Comparison of ENCODE assay signal across 1 cellular context in genomic region chr17:27245230-27245696, GRCh38.
TF ChIP-seq lines count a peak whose summit lies in the region.

No MANE protein-coding gene starts in this region.

TF ChIP-seq in HepG2, 621 proteins besides CTCF, POLR2A, EP300 and RAD21 (continued from another document and continues in another):
- no peak for TF ChIP-seq BCL3 (CRISPR knock-in tag; IDR thresholded peaks at IDR 0.05)
- peak; percentile 79; the same call in 1 of the 2 replicates for TF ChIP-seq KDM3A (CRISPR knock-in tag; IDR thresholded peaks at IDR 0.05; ENCODE audit: low read depth)
- no peak for TF ChIP-seq SKI (IDR thresholded peaks at IDR 0.05; ENCODE audit: partially characterized antibody)
- no peak for TF ChIP-seq BORCS8-MEF2B (CRISPR knock-in tag; IDR thresholded peaks at IDR 0.05)
- no peak for TF ChIP-seq NFAT5 (CRISPR knock-in tag; IDR thresholded peaks at IDR 0.05)
- no peak for TF ChIP-seq ZNF30 (CRISPR knock-in tag; IDR thresholded peaks at IDR 0.05)
- TF ChIP-seq NFKBIZ (CRISPR knock-in tag; IDR thresholded peaks at IDR 0.05): no peak
- TF ChIP-seq AGO1 (IDR thresholded peaks at IDR 0.05; ENCODE audit: low read depth, low read length, poor library complexity, severe bottlenecking): no peak
- TF ChIP-seq ESRRA (CRISPR knock-in tag; IDR thresholded peaks at IDR 0.05; ENCODE audit: low read depth): no peak
- no peak for TF ChIP-seq BRCA1 (CRISPR knock-in tag; IDR thresholded peaks at IDR 0.05)
- no peak for TF ChIP-seq RFX3 (CRISPR knock-in tag; IDR thresholded peaks at IDR 0.05)
- no peak for TF ChIP-seq NFE2 (CRISPR knock-in tag; IDR thresholded peaks at IDR 0.05)
- no peak for TF ChIP-seq TFDP1 (CRISPR knock-in tag; IDR thresholded peaks at IDR 0.05; ENCODE audit: borderline replicate concordance)
- TF ChIP-seq GRHL1 (CRISPR knock-in tag; conservative IDR thresholded peaks at IDR 0.05): no peak
- TF ChIP-seq STAT6 (CRISPR knock-in tag; IDR thresholded peaks at IDR 0.05; ENCODE audit: borderline replicate concordance): no peak
- TF ChIP-seq ARHGAP35 (CRISPR knock-in tag; IDR thresholded peaks at IDR 0.05; ENCODE audit: borderline replicate concordance): no peak
- no peak for TF ChIP-seq TOPORS (CRISPR knock-in tag; IDR thresholded peaks at IDR 0.05)
- no peak for TF ChIP-seq NFIB (CRISPR knock-in tag; IDR thresholded peaks at IDR 0.05; ENCODE audit: borderline replicate concordance)
- no peak for TF ChIP-seq POGZ (CRISPR knock-in tag; IDR thresholded peaks at IDR 0.05)
- TF ChIP-seq GATA4 (IDR thresholded peaks at IDR 0.05; ENCODE audit: borderline replicate concordance, low read depth): no peak
- TF ChIP-seq ZNF224 (CRISPR knock-in tag; IDR thresholded peaks at IDR 0.05): no peak
- no peak for TF ChIP-seq GTF2F1 (IDR thresholded peaks at IDR 0.05; ENCODE audit: low read length)
- no peak for TF ChIP-seq CCAR2 (optimal IDR thresholded peaks at IDR 0.05; ENCODE audit: low read depth, low read length)
- no peak for TF ChIP-seq DBP (CRISPR knock-in tag; IDR thresholded peaks at IDR 0.05; ENCODE audit: not compliant biosample characterization)
- TF ChIP-seq USF2 (IDR thresholded peaks at IDR 0.05; ENCODE audit: low read depth, low read length): no peak
- no peak for TF ChIP-seq USF2 (CRISPR knock-in tag; IDR thresholded peaks at IDR 0.05; ENCODE audit: borderline replicate concordance)
- no peak for TF ChIP-seq HBP1 (CRISPR knock-in tag; IDR thresholded peaks at IDR 0.05; ENCODE audit: low read depth)
- no peak for TF ChIP-seq HNF4G (IDR thresholded peaks at IDR 0.05; ENCODE audit: borderline replicate concordance, low read depth, low read length)
- no peak for TF ChIP-seq HNF4G (CRISPR knock-in tag; IDR thresholded peaks at IDR 0.05; ENCODE audit: borderline replicate concordance, low read depth)
- no peak for TF ChIP-seq MAFK (conservative IDR thresholded peaks at IDR 0.05 in 1 of 2, IDR thresholded peaks at IDR 0.05 in 1 of 2; ENCODE audit: low read length in 2 of 2)
- TF ChIP-seq FOXO4 (CRISPR knock-in tag; conservative IDR thresholded peaks at IDR 0.05): no peak
- TF ChIP-seq ZIK1 (CRISPR knock-in tag; IDR thresholded peaks at IDR 0.05; ENCODE audit: borderline replicate concordance, low read depth): no peak
- no peak for TF ChIP-seq ATF7-NPFF (CRISPR knock-in tag; IDR thresholded peaks at IDR 0.05; ENCODE audit: low read depth)
- peak; percentile 52; the same call in 1 of the 3 replicates for TF ChIP-seq MXI1 (IDR thresholded peaks at IDR 0.05; ENCODE audit: borderline replicate concordance, low read depth, low read length)
- TF ChIP-seq MYC (CRISPR knock-in tag; IDR thresholded peaks at IDR 0.05; ENCODE audit: borderline replicate concordance): peak; percentile 67; the same call in 1 of the 2 replicates
- TF ChIP-seq ZNF207 (IDR thresholded peaks at IDR 0.05; ENCODE audit: borderline replicate concordance): no peak
- TF ChIP-seq SMC3 (IDR thresholded peaks at IDR 0.05; ENCODE audit: low read length): peak; percentile 84
- no peak for TF ChIP-seq ZNF335 (CRISPR knock-in tag; IDR thresholded peaks at IDR 0.05)
- TF ChIP-seq NPAS2 (CRISPR knock-in tag; IDR thresholded peaks at IDR 0.05; ENCODE audit: borderline replicate concordance): no peak
- no peak for TF ChIP-seq ZNF776 (CRISPR knock-in tag; IDR thresholded peaks at IDR 0.05)
- TF ChIP-seq KDM6A (CRISPR knock-in tag; IDR thresholded peaks at IDR 0.05; ENCODE audit: low read depth): no peak
- TF ChIP-seq ZNF777 (CRISPR knock-in tag; IDR thresholded peaks at IDR 0.05): no peak
- TF ChIP-seq NKX3-1 (CRISPR knock-in tag; IDR thresholded peaks at IDR 0.05): no peak
- TF ChIP-seq RFX5 (IDR thresholded peaks at IDR 0.05; ENCODE audit: low read depth, low read length): no peak
- TF ChIP-seq HNF4A (CRISPR knock-in tag; IDR thresholded peaks at IDR 0.05): 0 out of 2 replicates have a peak, but pooled peaks have one; percentile 20
- no peak for TF ChIP-seq ZNF317 (CRISPR knock-in tag; IDR thresholded peaks at IDR 0.05)
